14 cellular contexts compared by ENCODE assay signal in the genomic region with DNA sequence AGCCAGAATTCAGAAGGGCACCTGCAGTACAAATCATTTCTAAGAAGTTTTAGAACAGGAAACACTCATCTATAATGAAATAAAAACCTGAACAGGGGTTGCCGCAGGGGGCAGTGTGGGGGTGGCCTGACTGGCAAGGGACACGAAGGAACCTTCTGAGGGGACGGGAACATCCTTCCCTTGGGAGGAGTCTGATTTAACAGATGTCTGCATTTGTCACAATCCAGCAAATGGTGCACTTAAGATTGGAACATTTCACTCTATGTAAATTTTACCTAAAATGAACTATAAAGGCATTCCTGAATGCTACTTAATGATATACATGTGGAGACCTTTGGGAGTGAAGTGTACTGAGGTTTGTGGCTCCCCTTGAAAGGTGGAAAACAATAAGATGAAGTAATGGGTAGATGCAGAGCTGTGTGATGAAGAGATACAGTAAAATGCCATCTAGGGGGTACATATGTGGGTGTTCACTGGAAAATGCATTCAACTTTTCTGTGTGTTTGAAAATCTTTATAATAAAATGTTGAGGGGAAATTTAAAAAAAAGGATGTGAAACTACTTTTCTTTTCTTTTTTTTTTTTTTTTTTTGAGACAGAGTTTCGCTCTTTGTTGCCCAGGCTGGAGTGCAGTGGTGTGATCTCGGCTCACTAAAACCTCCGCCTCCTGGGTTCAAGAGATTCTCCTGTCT.
DNase-seq lines count a peak whose midpoint lies in the region; ATAC-seq and TF ChIP-seq lines count a peak whose summit lies in the region.
"Had no signal": no experiment of that assay in that cellular context is flagged by ENCODE, and none has a peak within 500 bp of the region (broad histone marks: within the 10 kb centered on the region; RNA-seq: fewer than 3 reads in every experiment).

No MANE protein-coding gene starts in this region.

- CTCF ChIA-PET in activated naive CD4-positive, alpha-beta T cell treated with anti-CD3 and anti-CD28 coated beads for 36 hours (lab: Charles Lee), result interaction anchor here (1.0 to 1.2 kb wide), 2 partner anchors 12 to 16 kb away, joined by 3 to 4 read pairs; no protein-coding TSS in a partner anchor

- H3K4me1 ChIP-seq in SJCRH30, result no peaks in the 10 kb centered on the region

- peaks cover 7% of the 10 kb centered on the region for H3K27me3 Mint-ChIP-seq in activated naive CD4-positive, alpha-beta T cell treated with anti-CD3 and anti-CD28 coated beads for 36 hours (ENCODE audit: low read depth)
- H3K27me3 Mint-ChIP-seq in activated T-helper 2 cell treated with anti-CD3 and anti-CD28 coated beads, Interferon-gamma antibody, Interleukin-2, Interleukin-4, amounts not matched to agents 10 μg/mL and 5 μg/mL and 100 μg/mL, durations not matched to agents 14 hours and 24 hours and 36 hours (ENCODE audit: low read depth), result no peaks in the 10 kb centered on the region
- H3K27me3 Mint-ChIP-seq in type B pancreatic cell, result peaks cover 3% of the 10 kb centered on the region

- no peak overlapping the region for H3K4me3 ChIP-seq in SJCRH30
- H3K4me3 ChIP-seq: Peyer's patch, suprapubic skin had no signal

- ATAC-seq in HG02678 (IDR thresholded peaks at IDR 0.05; ENCODE audit: unreplicated experiment), result peak; percentile 37
- no peak for ATAC-seq in GM18907 (IDR thresholded peaks at IDR 0.05; ENCODE audit: unreplicated experiment)

- H3K27ac Mint-ChIP-seq in activated naive CD4-positive, alpha-beta T cell treated with anti-CD3 and anti-CD28 coated beads for 36 hours, result no peak overlapping the region
- peak overlapping the region; percentile 74 for H3K27ac Mint-ChIP-seq in activated T-helper 2 cell treated with anti-CD3 and anti-CD28 coated beads, Interferon-gamma antibody, Interleukin-2, Interleukin-4, amounts not matched to agents 10 μg/mL and 5 μg/mL and 100 μg/mL, durations not matched to agents 14 hours and 24 hours and 36 hours
- H3K27ac Mint-ChIP-seq in type B pancreatic cell, result peak overlapping the region; percentile 25

- intact Hi-C loops in activated naive CD4-positive, alpha-beta T cell treated with anti-CD3 and anti-CD28 coated beads for 36 hours (cut with micrococcal nuclease), result no loop called here
- intact Hi-C loops in activated T-helper 2 cell treated with anti-CD3 and anti-CD28 coated beads, Interferon-gamma antibody, Interleukin-2, Interleukin-4, amounts not matched to agents 10 μg/mL and 5 μg/mL and 100 μg/mL, durations not matched to agents 14 hours and 24 hours and 36 hours (cut with micrococcal nuclease), result loop anchor here (2.0 kb wide), 1 partner anchor 16 kb away; no protein-coding TSS in a partner anchor

- no peaks in the 10 kb centered on the region for H3K36me3 ChIP-seq in SJCRH30
- H3K36me3 ChIP-seq: Peyer's patch, suprapubic skin had no signal

- no peaks in the 10 kb centered on the region for H3K9me3 Mint-ChIP-seq in activated naive CD4-positive, alpha-beta T cell treated with anti-CD3 and anti-CD28 coated beads for 36 hours
- no peaks in the 10 kb centered on the region for H3K9me3 Mint-ChIP-seq in activated T-helper 2 cell treated with anti-CD3 and anti-CD28 coated beads, Interferon-gamma antibody, Interleukin-2, Interleukin-4, amounts not matched to agents 10 μg/mL and 5 μg/mL and 100 μg/mL, durations not matched to agents 14 hours and 24 hours and 36 hours
- H3K9me3 Mint-ChIP-seq in type B pancreatic cell, result peaks cover 4% of the 10 kb centered on the region

- no peak overlapping the region for H3K4me3 Mint-ChIP-seq in activated naive CD4-positive, alpha-beta T cell treated with anti-CD3 and anti-CD28 coated beads for 36 hours
- peak overlapping the region; percentile 6 for H3K4me3 Mint-ChIP-seq in activated T-helper 2 cell treated with anti-CD3 and anti-CD28 coated beads, Interferon-gamma antibody, Interleukin-2, Interleukin-4, amounts not matched to agents 10 μg/mL and 5 μg/mL and 100 μg/mL, durations not matched to agents 14 hours and 24 hours and 36 hours (ENCODE audit: low read depth)
- no peak overlapping the region for H3K4me3 Mint-ChIP-seq in type B pancreatic cell

- H3K4me1 Mint-ChIP-seq in activated naive CD4-positive, alpha-beta T cell treated with anti-CD3 and anti-CD28 coated beads for 36 hours (ENCODE audit: low read depth), result peaks cover 16% of the 10 kb centered on the region
- H3K4me1 Mint-ChIP-seq in activated T-helper 2 cell treated with anti-CD3 and anti-CD28 coated beads, Interferon-gamma antibody, Interleukin-2, Interleukin-4, amounts not matched to agents 10 μg/mL and 5 μg/mL and 100 μg/mL, durations not matched to agents 14 hours and 24 hours and 36 hours (ENCODE audit: low read depth), result peaks cover 18% of the 10 kb centered on the region
- H3K4me1 Mint-ChIP-seq in type B pancreatic cell (ENCODE audit: unreplicated experiment), result peaks cover 50% of the 10 kb centered on the region

- H3K9me3 ChIP-seq in SJCRH30 (replicated peaks), result no peaks in the 10 kb centered on the region
- H3K9me3 ChIP-seq: Peyer's patch, suprapubic skin had no signal

- H3K27ac ChIP-seq in SJCRH30, result no peak overlapping the region
- H3K27ac ChIP-seq: suprapubic skin, VCaP had no signal

- no peaks in the 10 kb centered on the region for H3K36me3 Mint-ChIP-seq in activated naive CD4-positive, alpha-beta T cell treated with anti-CD3 and anti-CD28 coated beads for 36 hours (ENCODE audit: low read depth)
- no peaks in the 10 kb centered on the region for H3K36me3 Mint-ChIP-seq in activated T-helper 2 cell treated with anti-CD3 and anti-CD28 coated beads, Interferon-gamma antibody, Interleukin-2, Interleukin-4, amounts not matched to agents 10 μg/mL and 5 μg/mL and 100 μg/mL, durations not matched to agents 14 hours and 24 hours and 36 hours (ENCODE audit: low read depth)
- H3K36me3 Mint-ChIP-seq in type B pancreatic cell, result no peaks in the 10 kb centered on the region

- TF ChIP-seq CTCF in type B pancreatic cell (conservative IDR thresholded peaks at IDR 0.05), result no peak

- peaks cover 11% of the 10 kb centered on the region; the same call in 1 of the 2 replicates for H3K27me3 ChIP-seq in SJCRH30
- H3K27me3 ChIP-seq: Peyer's patch, suprapubic skin had no signal

- DNase-seq in activated naive CD4-positive, alpha-beta T cell treated with anti-CD3 and anti-CD28 coated beads for 36 hours, result peak; percentile 49
- DNase-seq in activated naive CD4-positive, alpha-beta T cell (lab: John Stamatoyannopoulos, UW), result no peak
- DNase-seq in activated T-helper 2 cell treated with anti-CD3 and anti-CD28 coated beads, Interferon-gamma antibody, Interleukin-2, Interleukin-4, amounts not matched to agents 10 μg/mL and 5 μg/mL and 100 μg/mL, durations not matched to agents 14 hours and 24 hours and 36 hours (ENCODE audit: low spot score), result no peak
- DNase-seq in type B pancreatic cell (ENCODE audit: extremely low spot score, unreplicated experiment) (no peak), SJCRH30 (no peak), NCI-H524 treated with DMSO at 0.1 percent for 48 hours (lab: John Stamatoyannopoulos, UW) (no peak)
- DNase-seq: activated gamma-delta T cell treated with Interleukin-2 at 50 U/mL for 16 hours, cerebellar nuclear complex, midbrain had no signal
